ENCODE assay signal across 8 cellular contexts in the genomic region with DNA sequence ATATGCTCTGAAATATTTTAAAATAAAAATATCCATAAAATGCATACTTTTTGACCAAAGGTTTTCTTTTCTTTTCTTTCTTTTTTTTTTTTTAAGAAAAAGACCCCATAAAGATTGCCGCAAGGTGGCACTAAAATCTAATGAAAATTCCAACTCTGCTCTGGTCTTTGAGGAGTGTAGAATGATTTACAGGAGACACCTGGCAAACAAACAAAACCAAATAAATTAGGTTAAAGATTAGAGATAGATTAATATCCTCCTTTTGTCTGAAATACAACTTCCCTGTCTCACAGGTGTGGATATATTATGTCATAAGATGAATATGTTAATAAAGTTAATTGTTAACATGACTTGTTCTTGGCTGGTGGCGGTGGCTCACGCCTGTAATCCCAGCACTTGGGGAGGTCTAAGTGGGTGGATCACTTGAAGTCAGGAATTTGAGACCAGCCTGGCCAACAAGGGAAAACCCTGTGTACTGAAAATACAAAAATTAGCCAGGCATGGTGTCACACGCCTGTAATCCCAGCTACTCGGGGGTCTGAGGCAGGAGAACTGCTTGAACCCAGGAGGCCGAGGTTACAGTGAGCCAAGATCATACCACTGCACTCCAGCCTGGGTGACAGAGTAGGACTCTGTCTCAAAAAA. TPM values are rescaled to one million over a fixed set of nuclear protein-coding genes. Genes with fewer than 3 reads are reported as not detected.
DNase-seq lines count a peak whose midpoint lies in the region; ATAC-seq, FAIRE-seq and TF ChIP-seq lines count a peak whose summit lies in the region.

No MANE protein-coding gene starts in this region.

- H3K4me2 ChIP-seq in OCI-LY3 (ENCODE audit: low read length) (no peak overlapping the region), endothelial cell of umbilical vein (ENCODE audit: insufficient read depth, low read length) (no peak overlapping the region), neuronal stem cell (ENCODE audit: insufficient read depth, low read length, poor library complexity, severe bottlenecking) (no peak overlapping the region)

- no peak overlapping the region for H2AK5ac ChIP-seq in neuronal stem cell (ENCODE audit: low read depth, low read length)

- POLR2A ChIA-PET in endothelial cell of umbilical vein (lab: Charles Lee): interaction anchor here (0.8 to 2.7 kb wide), 4 partner anchors 170 to 192 kb away, joined by 4 to 34 read pairs (median 10); no protein-coding TSS in a partner anchor

- dilution Hi-C loops in endothelial cell of umbilical vein (cut with MboI; ENCODE audit: extremely low pct_ligation_motif_present, low sequenced_read_pairs): loop anchor here (10.0 kb wide), 1 partner anchor 191 kb away; no protein-coding TSS in a partner anchor

- no peak overlapping the region for H3K4ac ChIP-seq in neuronal stem cell (ENCODE audit: low read length)

- no peak overlapping the region for H4K8ac ChIP-seq in neuronal stem cell (ENCODE audit: low read depth, low read length)

- H4K91ac ChIP-seq in neuronal stem cell (ENCODE audit: low read depth, low read length, poor library complexity): no peak overlapping the region

- intact Hi-C loops in endothelial cell of umbilical vein (cut with micrococcal nuclease): loop anchor here (1.0 to 10.0 kb wide), 6 partner anchors 32 to 381 kb away; a partner anchor contains a TSS

- H3K4me1 ChIP-seq in OCI-LY3 (ENCODE audit: low read length) (0 out of 2 replicates have a peak, but pooled peaks cover 3% of the 10 kb centered on the region), endothelial cell of umbilical vein (ENCODE audit: control insufficient read depth, extremely low read depth, insufficient read depth, low read length) (peaks cover 38% of the 10 kb centered on the region), neuronal stem cell (ENCODE audit: control insufficient read depth in 2 of 2, insufficient read depth in 1 of 2, low read depth in 1 of 2, low read length in 2 of 2) (peaks cover 3 to 8% of the 10 kb centered on the region in 2 donors)

- TF ChIP-seq POLR2A in endothelial cell of umbilical vein (IDR thresholded peaks at IDR 0.05; ENCODE audit: low read depth, low read length): no peak

- FAIRE-seq in endothelial cell of umbilical vein (lab: Jason Lieb, UNC): peak; percentile 87

- no peak overlapping the region for H3K14ac ChIP-seq in neuronal stem cell (ENCODE audit: low read length)

- no peak overlapping the region for H2AFZ ChIP-seq in OCI-LY3 (ENCODE audit: low read depth, low read length)
- H2AFZ ChIP-seq in endothelial cell of umbilical vein (ENCODE audit: low read depth, low read length): no peak overlapping the region
- H2AFZ ChIP-seq in neuronal stem cell (ENCODE audit: low read length): no peak overlapping the region

- H3K4me3 ChIP-seq in OCI-LY3 (ENCODE audit: low read length): no peak overlapping the region
- H3K4me3 ChIP-seq in endothelial cell of umbilical vein (replicated peaks in 1 of 3; ENCODE audit: insufficient read depth in 1 of 3, low read depth in 1 of 3, low read length in 3 of 3): no peak overlapping the region
- H3K4me3 ChIP-seq in neuronal stem cell (ENCODE audit: low read length in 2 of 2): no peak overlapping the region

- no peak overlapping the region for H2BK120ac ChIP-seq in neuronal stem cell (ENCODE audit: low read depth, low read length)

- TF ChIP-seq CTCF in C4-2B (conservative IDR thresholded peaks at IDR 0.05): peak; percentile 69
- no peak for TF ChIP-seq CTCF in GM20000 (IDR thresholded peaks at IDR 0.05; ENCODE audit: extremely low read depth, missing control alignments)
- peak; percentile 66 for TF ChIP-seq CTCF in OCI-LY3 (IDR thresholded peaks at IDR 0.05; ENCODE audit: low read depth, low read length)
- TF ChIP-seq CTCF in endothelial cell of umbilical vein (IDR thresholded peaks at IDR 0.05; ENCODE audit: extremely low read depth in 1 of 2, insufficient read depth in 1 of 2, low read depth in 1 of 2, low read length in 2 of 2): peak; percentile 19 to 37

- no peak overlapping the region for H2BK15ac ChIP-seq in neuronal stem cell (ENCODE audit: low read length)

- H3K36me3 ChIP-seq in OCI-LY3 (replicated peaks; ENCODE audit: low read depth, low read length) (no peaks in the 10 kb centered on the region), endothelial cell of umbilical vein (ENCODE audit: control insufficient read depth in 2 of 2, extremely low read depth in 1 of 2, insufficient read depth in 2 of 2, low read length in 2 of 2) (peaks cover 2 to 9% of the 10 kb centered on the region in 2 experiments), neuronal stem cell (replicated peaks in 1 of 2; ENCODE audit: control insufficient read depth in 2 of 2, insufficient read depth in 2 of 2, low read length in 2 of 2) (peaks cover 0 to under 1% of the 10 kb centered on the region in 2 donors)

- BruUV-seq in endothelial cell of umbilical vein (replicated peaks; lab: Mats Ljungman, UMichigan): no TSS peak

- H3K23ac ChIP-seq in neuronal stem cell (ENCODE audit: low read depth, low read length, poor library complexity): no peak overlapping the region

- H2BK12ac ChIP-seq in neuronal stem cell (ENCODE audit: low read length): no peak overlapping the region

- H3K9me3 ChIP-seq in OCI-LY3 (ENCODE audit: insufficient read depth, low read length): no peaks in the 10 kb centered on the region
- H3K9me3 ChIP-seq in endothelial cell of umbilical vein (replicated peaks; ENCODE audit: control insufficient read depth, insufficient read depth, low read length): no peaks in the 10 kb centered on the region
- no peaks in the 10 kb centered on the region for H3K9me3 ChIP-seq in neuronal stem cell (replicated peaks in 1 of 2; ENCODE audit: control insufficient read depth in 2 of 2, insufficient read depth in 1 of 2, low read depth in 1 of 2, low read length in 2 of 2)

- H3K18ac ChIP-seq in neuronal stem cell (ENCODE audit: low read length): no peak overlapping the region

- H3K9ac ChIP-seq in OCI-LY3 (ENCODE audit: low read length): no peak overlapping the region
- H3K9ac ChIP-seq in endothelial cell of umbilical vein (replicated peaks; ENCODE audit: extremely low read depth, insufficient read depth, low read length): peak overlapping the region; percentile 37
- no peak overlapping the region for H3K9ac ChIP-seq in neuronal stem cell (ENCODE audit: low read depth, low read length, poor library complexity)

- WGBS in neuronal stem cell (ENCODE audit: extremely low coverage in 2 of 2, insufficient read length in 2 of 2, insufficient replicate concordance in 1 of 2), 2 donors: no CpG with 5 or more reads among the region's 6 CpGs

- H3K79me1 ChIP-seq in neuronal stem cell (ENCODE audit: low read depth, low read length): peaks cover 11% of the 10 kb centered on the region

- no peaks in the 10 kb centered on the region for H3K9me1 ChIP-seq in endothelial cell of umbilical vein (replicated peaks; ENCODE audit: control insufficient read depth, extremely low read depth, insufficient read depth, low read length)

- H3K79me2 ChIP-seq in OCI-LY3 (ENCODE audit: low read length) (no peaks in the 10 kb centered on the region), endothelial cell of umbilical vein (ENCODE audit: control insufficient read depth, insufficient read depth, low read length) (peaks cover 23% of the 10 kb centered on the region)

- no peak overlapping the region for H2BK5ac ChIP-seq in neuronal stem cell (ENCODE audit: low read length)

- H4K20me1 ChIP-seq in OCI-LY3 (ENCODE audit: insufficient read depth, low read length) (no peaks in the 10 kb centered on the region), endothelial cell of umbilical vein (replicated peaks; ENCODE audit: control insufficient read depth, extremely low read depth, insufficient read depth, low read length) (no peaks in the 10 kb centered on the region)

- CTCF ChIA-PET in endothelial cell of umbilical vein (lab: Charles Lee): interaction anchor here (0.8 to 2.5 kb wide), 26 partner anchors 9 to 218 kb away, joined by 3 to 83 read pairs (median 6); a partner anchor contains a TSS

- H3K27me3 ChIP-seq in OCI-LY3 (ENCODE audit: low read depth, low read length) (peaks cover 32% of the 10 kb centered on the region), endothelial cell of umbilical vein (ENCODE audit: control insufficient read depth in 2 of 2, insufficient read depth in 2 of 2, low read length in 2 of 2) (no peaks in the 10 kb centered on the region), neuronal stem cell (ENCODE audit: control insufficient read depth in 3 of 3, insufficient read depth in 3 of 3, low read depth in 1 of 3, low read length in 3 of 3) (peaks cover 2 to 11% (median 5%) of the 10 kb centered on the region in 3 experiments)

- H3K27ac ChIP-seq in C4-2B (peak overlapping the region; percentile 51), OCI-LY3 (ENCODE audit: low read length) (no peak overlapping the region), endothelial cell of umbilical vein (ENCODE audit: insufficient read depth, low read depth, low read length) (peak overlapping the region; percentile 61), neuronal stem cell (replicated peaks; ENCODE audit: low read length) (no peak overlapping the region)

- ATAC-seq in GM19463 (IDR thresholded peaks at IDR 0.05; ENCODE audit: unreplicated experiment): no peak
- no peak for ATAC-seq in HG03095 (IDR thresholded peaks at IDR 0.05; ENCODE audit: unreplicated experiment)
- no peak for ATAC-seq in GM19328 (IDR thresholded peaks at IDR 0.05; ENCODE audit: unreplicated experiment)

- DNase-seq in GM20000 (ENCODE audit: low spot score) (peak; percentile 47), endothelial cell of umbilical vein (ENCODE audit: low read depth, low spot score) (peak; percentile 86), neuronal stem cell (ENCODE audit: low spot score) (peak; percentile 44)

TF ChIP-seq in endothelial cell of umbilical vein, 7 proteins besides CTCF, POLR2A, EP300 and RAD21 (continues in another document):
- TF ChIP-seq POLR2AphosphoS5 (IDR thresholded peaks at IDR 0.05; ENCODE audit: insufficient read depth, low read depth, low read length) (no peak), FOS (IDR thresholded peaks at IDR 0.05; ENCODE audit: borderline replicate concordance, insufficient read depth, low read length) (no peak), MYC (IDR thresholded peaks at IDR 0.05; ENCODE audit: low read depth, low read length) (no peak), GATA2 (IDR thresholded peaks at IDR 0.05; ENCODE audit: insufficient read depth, insufficient read length, low read depth, low read length) (no peak), JUN (IDR thresholded peaks at IDR 0.05; ENCODE audit: borderline replicate concordance, insufficient read depth, insufficient read length, low read depth) (no peak)

RNA-seq across cellular contexts. Expression of a gene that starts 3.5 kb away (rescaled TPM):
- 830 and 937 TPM in 2 replicates for total RNA-seq in endothelial cell of umbilical vein
- polyA plus RNA-seq in endothelial cell of umbilical vein: 1,101 and 1,250 TPM in 2 replicates
- polyA plus RNA-seq in endothelial cell of umbilical vein (2011; cell fraction: cytosol; rRNA removed): 523 and 798 TPM in 2 replicates
- 517 and 555 TPM in 2 replicates for polyA plus RNA-seq in endothelial cell of umbilical vein (2011; cell fraction: nucleus; rRNA removed)
- 507 and 871 TPM in 2 replicates for polyA plus RNA-seq in endothelial cell of umbilical vein (2012)
- 476 and 592 TPM in 2 replicates for polyA minus RNA-seq in endothelial cell of umbilical vein
- polyA minus RNA-seq in endothelial cell of umbilical vein (2011; cell fraction: cytosol; rRNA and poly(A)+ RNA removed): 265 TPM
- 333 and 638 TPM in 2 replicates for polyA minus RNA-seq in endothelial cell of umbilical vein (2011; cell fraction: nucleus; rRNA and poly(A)+ RNA removed)
- polyA plus RNA-seq in neuronal stem cell (2013, experiment 1 of 2): 20.4 TPM
- 19.9 TPM for polyA plus RNA-seq in neuronal stem cell (2013, experiment 2 of 2)

Comparison
In these comparisons a context has a peak if more than half of its experiments do, and no peak if none do; other contexts are left out.
1. H3K27ac ChIP-seq: peak in C4-2B (single experiment) and endothelial cell of umbilical vein (single experiment); none in OCI-LY3 (single experiment) and neuronal stem cell (single experiment).
2. Peak in every context shown above with its lines, with median percentiles within 50 percentile points of each other: DNase-seq.